1 cellular context compared by ENCODE assay signal in genomic region chr21:29002442-29003144, GRCh38.
TF ChIP-seq lines count a peak whose summit lies in the region.

No MANE protein-coding gene starts in this region.

TF ChIP-seq in HepG2, 621 proteins besides CTCF, POLR2A, EP300 and RAD21 (continued from another document and continues in another):
- TF ChIP-seq HMGXB3 (CRISPR knock-in tag; IDR thresholded peaks at IDR 0.05; ENCODE audit: borderline replicate concordance) (no peak), NFATC3 (CRISPR knock-in tag; IDR thresholded peaks at IDR 0.05) (no peak), MNT (IDR thresholded peaks at IDR 0.05) (0 out of 2 replicates have a peak, but pooled peaks have one; percentile 38), ASH2L (IDR thresholded peaks at IDR 0.05; ENCODE audit: insufficient read length, low read depth, low read length) (peak; percentile 92), SATB2 (CRISPR knock-in tag; IDR thresholded peaks at IDR 0.05) (peak; percentile 46; the same call in 1 of the 2 replicates), AFF4 (CRISPR knock-in tag; IDR thresholded peaks at IDR 0.05) (0 out of 2 replicates have a peak, but pooled peaks have one; percentile 55), ZNF367 (CRISPR knock-in tag; IDR thresholded peaks at IDR 0.05; ENCODE audit: borderline replicate concordance) (no peak), ZNF431 (CRISPR knock-in tag; IDR thresholded peaks at IDR 0.05; ENCODE audit: borderline replicate concordance, low read depth) (peak; percentile 91), RAD51 (IDR thresholded peaks at IDR 0.05; ENCODE audit: borderline replicate concordance) (no peak), ZNF747 (CRISPR knock-in tag; IDR thresholded peaks at IDR 0.05; ENCODE audit: borderline replicate concordance) (peak; percentile 34; the same call in 1 of the 2 replicates), NCOA5 (CRISPR knock-in tag; IDR thresholded peaks at IDR 0.05) (no peak), RARA (CRISPR knock-in tag; IDR thresholded peaks at IDR 0.05) (peak; percentile 45), ZNF414 (CRISPR knock-in tag; IDR thresholded peaks at IDR 0.05) (0 out of 2 replicates have a peak, but pooled peaks have one; percentile 73), ZNF558 (CRISPR knock-in tag; IDR thresholded peaks at IDR 0.05; ENCODE audit: borderline replicate concordance) (peak; percentile 72; the same call in 1 of the 2 replicates), SIX4 (CRISPR knock-in tag; IDR thresholded peaks at IDR 0.05) (peak; percentile 88; the same call in 1 of the 2 replicates), MTERF4 (CRISPR knock-in tag; IDR thresholded peaks at IDR 0.05) (no peak), ZNF280D (CRISPR knock-in tag; IDR thresholded peaks at IDR 0.05) (no peak), SOX13 (IDR thresholded peaks at IDR 0.05) (no peak; the same call in 1 of the 2 replicates), SOX13 (CRISPR knock-in tag; conservative IDR thresholded peaks at IDR 0.05 in 1 of 2, IDR thresholded peaks at IDR 0.05 in 1 of 2) (peak in 1 of 2 experiments; percentile 55; a peak in 2 of 4 replicates), SP2 (CRISPR knock-in tag; IDR thresholded peaks at IDR 0.05) (peak; percentile 61), ZNF672 (CRISPR knock-in tag; IDR thresholded peaks at IDR 0.05) (no peak), DR1 (CRISPR knock-in tag; IDR thresholded peaks at IDR 0.05) (peak; percentile 29; the same call in 1 of the 2 replicates), ZUFSP (CRISPR knock-in tag; IDR thresholded peaks at IDR 0.05; ENCODE audit: borderline replicate concordance) (no peak), ZNF24 (IDR thresholded peaks at IDR 0.05) (no peak), ATF7 (IDR thresholded peaks at IDR 0.05) (no peak), ATF7 (CRISPR knock-in tag; IDR thresholded peaks at IDR 0.05) (peak; percentile 60), NRL (CRISPR knock-in tag; IDR thresholded peaks at IDR 0.05; ENCODE audit: borderline replicate concordance) (peak; percentile 97), TIGD3 (CRISPR knock-in tag; IDR thresholded peaks at IDR 0.05; ENCODE audit: borderline replicate concordance) (no peak), MAFG (CRISPR knock-in tag; IDR thresholded peaks at IDR 0.05) (no peak), ZNF691 (CRISPR knock-in tag; IDR thresholded peaks at IDR 0.05; ENCODE audit: borderline replicate concordance, low read depth) (peak; percentile 85; the same call in 1 of the 2 replicates), JDP2 (CRISPR knock-in tag; IDR thresholded peaks at IDR 0.05; ENCODE audit: borderline replicate concordance) (no peak), ZMAT3 (CRISPR knock-in tag; conservative IDR thresholded peaks at IDR 0.05) (peak; percentile 53; the same call in 1 of the 2 replicates), ZNF569 (CRISPR knock-in tag; IDR thresholded peaks at IDR 0.05; ENCODE audit: borderline replicate concordance) (no peak), ISX (CRISPR knock-in tag; conservative IDR thresholded peaks at IDR 0.05) (0 out of 2 replicates have a peak, but pooled peaks have one; percentile 27), ZNF562 (CRISPR knock-in tag; IDR thresholded peaks at IDR 0.05; ENCODE audit: borderline replicate concordance) (no peak), ZNF644 (CRISPR knock-in tag; IDR thresholded peaks at IDR 0.05; ENCODE audit: low read depth) (no peak), ATF3 (CRISPR knock-in tag; IDR thresholded peaks at IDR 0.05) (0 out of 2 replicates have a peak, but pooled peaks have one; percentile 15), ZFAT (CRISPR knock-in tag; conservative IDR thresholded peaks at IDR 0.05) (no peak), SMC3 (IDR thresholded peaks at IDR 0.05; ENCODE audit: low read length) (no peak), ZNF501 (CRISPR knock-in tag; IDR thresholded peaks at IDR 0.05) (peak; percentile 75), TBX2 (CRISPR knock-in tag; IDR thresholded peaks at IDR 0.05; ENCODE audit: borderline replicate concordance) (peak; percentile 71; the same call in 1 of the 2 replicates)
